ENCODE assay signal across 8 cellular contexts in genomic region chr13:40613192-40613818, GRCh38. TPM values are rescaled to one million over a fixed set of nuclear protein-coding genes. Genes with fewer than 3 reads are reported as not detected.
DNase-seq lines count a peak whose midpoint lies in the region; ATAC-seq and TF ChIP-seq lines count a peak whose summit lies in the region.

No MANE protein-coding gene starts in this region.

- H3K9me3 ChIP-seq in cardiac muscle cell (ENCODE audit: low read depth): no peaks in the 10 kb centered on the region

- no peaks in the 10 kb centered on the region for H3K36me3 ChIP-seq in cardiac muscle cell

- H3K27me3 ChIP-seq in cardiac muscle cell: no peaks in the 10 kb centered on the region

- H3K27ac Mint-ChIP-seq in activated CD4-positive, alpha-beta memory T cell treated with anti-CD3 and anti-CD28 coated beads for 36 hours: peak overlapping the region; percentile 97

- intact Hi-C loops in activated CD4-positive, alpha-beta memory T cell treated with anti-CD3 and anti-CD28 coated beads for 36 hours (cut with micrococcal nuclease): loop anchor here (1.0 to 5.0 kb wide), 7 partner anchors 14 to 836 kb away; no protein-coding TSS in a partner anchor

- no peaks in the 10 kb centered on the region for H3K27me3 Mint-ChIP-seq in activated CD4-positive, alpha-beta memory T cell treated with anti-CD3 and anti-CD28 coated beads for 36 hours

- ATAC-seq in HG03097 (IDR thresholded peaks at IDR 0.05; ENCODE audit: low FRiP score, unreplicated experiment): peak; percentile 78

- POLR2A ChIA-PET in activated CD4-positive, alpha-beta memory T cell treated with anti-CD3 and anti-CD28 coated beads for 36 hours (lab: Charles Lee): interaction anchor here (0.6 to 2.8 kb wide), 9 partner anchors 14 to 498 kb away, joined by 4 to 28 read pairs (median 4); no protein-coding TSS in a partner anchor

- peak overlapping the region; percentile 74 for H3K4me3 Mint-ChIP-seq in activated CD4-positive, alpha-beta memory T cell treated with anti-CD3 and anti-CD28 coated beads for 36 hours

- peaks cover 35% of the 10 kb centered on the region for H3K4me1 ChIP-seq in cardiac muscle cell (ENCODE audit: low read depth)

- no peak overlapping the region for H3K4me3 ChIP-seq in cardiac muscle cell

- CTCF ChIA-PET in activated CD4-positive, alpha-beta memory T cell treated with anti-CD3 and anti-CD28 coated beads for 36 hours (lab: Charles Lee): interaction anchor here (0.7 to 0.8 kb wide), 3 partner anchors 212 to 544 kb away, joined by 3 read pairs; no protein-coding TSS in a partner anchor

- peaks cover 18% of the 10 kb centered on the region for H3K36me3 Mint-ChIP-seq in activated CD4-positive, alpha-beta memory T cell treated with anti-CD3 and anti-CD28 coated beads for 36 hours

- peak overlapping the region; percentile 36 for H3K27ac ChIP-seq in cardiac muscle cell

- DNase-seq in NCI-H1436 (lab: John Stamatoyannopoulos, UW) (peak; percentile 2), NCI-H1436 treated with DMSO at 0.1 percent for 48 hours (lab: John Stamatoyannopoulos, UW) (no peak), cardiac muscle cell (ENCODE audit: low read depth in 1 of 2, low spot score in 1 of 2) (peak in 1 of 2 donors; percentile 15), glomerular visceral epithelial cell (ENCODE audit: extremely low spot score) (no peak), NCI-H82 treated with DMSO at 0.1 percent for 48 hours (lab: John Stamatoyannopoulos, UW; ENCODE audit: unreplicated experiment) (no peak)
- DNase-seq in activated CD4-positive, alpha-beta memory T cell treated with anti-CD3 and anti-CD28 coated beads for 36 hours: peak; percentile 77
- peak; percentile 7 to 17 for DNase-seq in stimulated activated CD8-positive, alpha-beta memory T cell treated with anti-CD3 and anti-CD28 coated beads, Interleukin-2, amount 100 ng/mL, for 1 hour (ENCODE audit: low read depth in 2 of 2)

- no peaks in the 10 kb centered on the region for H3K9me3 Mint-ChIP-seq in activated CD4-positive, alpha-beta memory T cell treated with anti-CD3 and anti-CD28 coated beads for 36 hours

- no peak for TF ChIP-seq CTCF in cardiac muscle cell (IDR thresholded peaks at IDR 0.05; ENCODE audit: low read depth, low read length)

- peaks cover 92% of the 10 kb centered on the region for H3K4me1 Mint-ChIP-seq in activated CD4-positive, alpha-beta memory T cell treated with anti-CD3 and anti-CD28 coated beads for 36 hours (ENCODE audit: low read depth)

RNA-seq across cellular contexts. Expression of gene FOXO1, which starts 53.1 kb away (rescaled TPM):
- 10 to 100 TPM; 34.2 to 34.5 TPM for total RNA-seq in activated CD4-positive, alpha-beta memory T cell treated with anti-CD3 and anti-CD28 coated beads for 36 hours
- total RNA-seq in cardiac muscle cell: 6.8 and 10.5 TPM in 2 replicates
- polyA plus RNA-seq in cardiac muscle cell: 14.0 and 24.9 TPM in 2 replicates

Comparison
In these comparisons a context has a peak if more than half of its experiments do, and no peak if none do; other contexts are left out.
1. DNase-seq: peak in NCI-H1436 (single experiment), activated CD4-positive, alpha-beta memory T cell treated with anti-CD3 and anti-CD28 coated beads for 36 hours (single experiment) and stimulated activated CD8-positive, alpha-beta memory T cell treated with anti-CD3 and anti-CD28 coated beads, Interleukin-2, amount 100 ng/mL, for 1 hour (2 of 2); none in NCI-H1436 treated with DMSO at 0.1 percent for 48 hours (single experiment), glomerular visceral epithelial cell (single experiment) and NCI-H82 treated with DMSO at 0.1 percent for 48 hours (single experiment).